17 cellular contexts compared by ENCODE assay signal in the genomic region with DNA sequence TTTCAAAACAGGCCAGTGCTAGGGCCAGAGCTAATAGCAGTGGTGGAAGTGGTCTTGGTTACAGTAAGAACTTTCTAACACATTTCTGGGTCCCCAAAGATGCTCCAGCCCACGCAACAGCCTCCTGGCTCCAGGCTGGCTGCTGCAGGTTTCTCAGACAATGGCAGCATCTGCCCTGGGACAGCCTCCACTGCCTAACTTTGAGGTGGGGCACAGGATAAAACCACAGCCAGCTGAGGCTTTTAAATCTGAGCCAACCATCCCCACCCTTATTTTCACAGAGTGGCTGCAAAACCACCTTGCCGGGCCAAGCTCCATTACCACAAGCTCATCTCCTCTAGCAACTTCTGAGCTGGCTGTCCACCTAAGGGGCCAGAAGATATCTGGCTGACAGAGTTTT.
DNase-seq lines count a peak whose midpoint lies in the region; ATAC-seq lines count a peak whose summit lies in the region.
"Had no signal": no experiment of that assay in that cellular context is flagged by ENCODE, and none has a peak within 500 bp of the region (broad histone marks: within the 10 kb centered on the region; RNA-seq: fewer than 3 reads in every experiment).

No MANE protein-coding gene starts in this region.

- H3K27ac ChIP-seq in substantia nigra (ENCODE audit: low read depth, low read length, poor library complexity, severe bottlenecking) = peak overlapping the region; percentile 3
- H3K27ac ChIP-seq: transverse colon had no signal

- H3K9me3 Mint-ChIP-seq in activated naive CD4-positive, alpha-beta T cell treated with anti-CD3 and anti-CD28 coated beads, Interleukin-2, amount 50 U/mL, for 72 hours = no peaks in the 10 kb centered on the region
- no peaks in the 10 kb centered on the region for H3K9me3 Mint-ChIP-seq in T-helper 1 cell treated with Interleukin-12 subunit alpha and Interleukin-12 subunit beta and Interleukin-4 antibody, amounts not matched to agents 30 μg/mL and 1 μg/mL, for 36 hours

- H3K4me1 Mint-ChIP-seq in T-helper 1 cell treated with Interleukin-12 subunit alpha and Interleukin-12 subunit beta and Interleukin-4 antibody, amounts not matched to agents 30 μg/mL and 1 μg/mL, for 36 hours (ENCODE audit: low read depth) = peaks cover 48% of the 10 kb centered on the region

- no peak overlapping the region for H3K27ac Mint-ChIP-seq in activated naive CD4-positive, alpha-beta T cell treated with anti-CD3 and anti-CD28 coated beads, Interleukin-2, amount 50 U/mL, for 72 hours
- peak overlapping the region; percentile 39 for H3K27ac Mint-ChIP-seq in T-helper 1 cell treated with Interleukin-12 subunit alpha and Interleukin-12 subunit beta and Interleukin-4 antibody, amounts not matched to agents 30 μg/mL and 1 μg/mL, for 36 hours

- H3K36me3 Mint-ChIP-seq in activated naive CD4-positive, alpha-beta T cell treated with anti-CD3 and anti-CD28 coated beads, Interleukin-2, amount 50 U/mL, for 72 hours = no peaks in the 10 kb centered on the region
- H3K36me3 Mint-ChIP-seq in T-helper 1 cell treated with Interleukin-12 subunit alpha and Interleukin-12 subunit beta and Interleukin-4 antibody, amounts not matched to agents 30 μg/mL and 1 μg/mL, for 36 hours (ENCODE audit: low read depth) = peaks cover 12% of the 10 kb centered on the region

- H3K27me3 Mint-ChIP-seq in T-helper 1 cell treated with Interleukin-12 subunit alpha and Interleukin-12 subunit beta and Interleukin-4 antibody, amounts not matched to agents 30 μg/mL and 1 μg/mL, for 36 hours (ENCODE audit: low read depth) = no peaks in the 10 kb centered on the region

- no peak for ATAC-seq in activated naive CD4-positive, alpha-beta T cell treated with anti-CD3 and anti-CD28 coated beads, Interleukin-2, amount 50 U/mL, for 72 hours
- ATAC-seq: lower lobe of right lung had no signal

- peak; percentile 25 for DNase-seq in activated naive CD4-positive, alpha-beta T cell treated with Interleukin-2 at 50 U/mL for 16 hours
- DNase-seq in activated naive CD4-positive, alpha-beta T cell treated with anti-CD3 and anti-CD28 coated beads, Interleukin-2, amount 50 U/mL, for 72 hours (ENCODE audit: low spot score in 2 of 2) = no peak
- DNase-seq in myocyte (ENCODE audit: low read depth) (peak; percentile 78), substantia nigra (lab: John Stamatoyannopoulos, UW) (no peak), NCI-H1436 (lab: John Stamatoyannopoulos, UW) (no peak), HUDEP-2 (lab: John Stamatoyannopoulos, UW; ENCODE audit: unreplicated experiment in 76 of 76) (no peak), SW480 (ENCODE audit: low spot score) (no peak)
- DNase-seq: caudate nucleus; effector CD4-positive, alpha-beta T cell; EL; lower lobe of right lung; MG63; NCI-H1694 treated with DMSO at 0.1 percent for 48 hours; NCI-H446; Right ventricle myocardium superior; transverse colon had no signal

- peak overlapping the region; percentile 34 for H3K4me3 Mint-ChIP-seq in T-helper 1 cell treated with Interleukin-12 subunit alpha and Interleukin-12 subunit beta and Interleukin-4 antibody, amounts not matched to agents 30 μg/mL and 1 μg/mL, for 36 hours

Comparison
In these comparisons a context has a peak if more than half of its experiments do, and no peak if none do; other contexts are left out.
1. DNase-seq: peak in activated naive CD4-positive, alpha-beta T cell treated with Interleukin-2 at 50 U/mL for 16 hours (single experiment) and myocyte (single experiment); none in activated naive CD4-positive, alpha-beta T cell treated with anti-CD3 and anti-CD28 coated beads, Interleukin-2, amount 50 U/mL, for 72 hours (0 of 2), substantia nigra (0 of 49), NCI-H1436 (single experiment), HUDEP-2 (0 of 76) and SW480 (single experiment).